20 cellular contexts compared by ENCODE assay signal in genomic region chr1:21007876-21008275, GRCh38.
"Had no signal": no experiment of that assay in that cellular context is flagged by ENCODE, and none has a peak within 500 bp of the region (broad histone marks: within the 10 kb centered on the region; RNA-seq: fewer than 3 reads in every experiment).

No MANE protein-coding gene starts in this region.

- ATAC-seq: effector memory CD8-positive, alpha-beta T cell; gastroesophageal sphincter; left cardiac atrium; left ventricle myocardium superior; mucosa of descending colon; naive thymus-derived CD8-positive, alpha-beta T cell; psoas muscle; right lobe of liver; stimulated activated effector memory CD8-positive, alpha-beta T cell treated with anti-CD3 and anti-CD28 coated beads, Interleukin-12 subunit alpha, Interleukin-12 subunit beta, amount 100 ng/mL, for 72 hours; stimulated activated naive CD8-positive, alpha-beta T cell treated with anti-CD3 and anti-CD28 coated beads, Interleukin-15, Interleukin-2, amounts not matched to agents 100 U/mL and 50 U/mL, for 24 hours had no signal

- H3K4me3 Mint-ChIP-seq: dendritic cell treated with granulocyte-macrophage colony-stimulating factor and Interleukin-4, amounts not matched to agents 40 ng/mL and 50 ng/mL, for 4 days; effector memory CD8-positive, alpha-beta T cell; naive thymus-derived CD8-positive, alpha-beta T cell; stimulated activated effector memory CD8-positive, alpha-beta T cell treated with anti-CD3 and anti-CD28 coated beads, Interleukin-12 subunit alpha, Interleukin-12 subunit beta, amount 100 ng/mL, for 72 hours had no signal

- FAIRE-seq: kidney had no signal

- DNase-seq: effector memory CD8-positive, alpha-beta T cell; esophagus squamous epithelium; foreskin fibroblast; glutamatergic neuron; kidney; left cardiac atrium; left ventricle myocardium superior; mucosa of descending colon; naive thymus-derived CD8-positive, alpha-beta T cell; psoas muscle; retina; right lobe of liver; stimulated activated CD4-positive, alpha-beta T cell treated with anti-CD3 and anti-CD28 coated beads, Interleukin-4, amount 100 ng/mL, for 1 hour; stimulated activated CD8-positive, alpha-beta memory T cell treated with anti-CD3 and anti-CD28 coated beads, Interleukin-4, amount 100 ng/mL, for 48 hours; stimulated activated naive CD8-positive, alpha-beta T cell treated with anti-CD3 and anti-CD28 coated beads, Interleukin-15, Interleukin-2, amounts not matched to agents 100 U/mL and 50 U/mL, for 24 hours; tibial artery; uterus had no signal

- H3K36me3 Mint-ChIP-seq: naive thymus-derived CD8-positive, alpha-beta T cell; stimulated activated effector memory CD8-positive, alpha-beta T cell treated with anti-CD3 and anti-CD28 coated beads, Interleukin-12 subunit alpha, Interleukin-12 subunit beta, amount 100 ng/mL, for 72 hours had no signal

- H3K27me3 Mint-ChIP-seq: dendritic cell treated with granulocyte-macrophage colony-stimulating factor and Interleukin-4, amounts not matched to agents 40 ng/mL and 50 ng/mL, for 4 days; effector memory CD8-positive, alpha-beta T cell; naive thymus-derived CD8-positive, alpha-beta T cell had no signal

- H3K4me1 Mint-ChIP-seq: stimulated activated effector memory CD8-positive, alpha-beta T cell treated with anti-CD3 and anti-CD28 coated beads, Interleukin-12 subunit alpha, Interleukin-12 subunit beta, amount 100 ng/mL, for 72 hours had no signal

- H3K27ac Mint-ChIP-seq: dendritic cell treated with granulocyte-macrophage colony-stimulating factor and Interleukin-4, amounts not matched to agents 40 ng/mL and 50 ng/mL, for 4 days; effector memory CD8-positive, alpha-beta T cell; naive thymus-derived CD8-positive, alpha-beta T cell; stimulated activated effector memory CD8-positive, alpha-beta T cell treated with anti-CD3 and anti-CD28 coated beads, Interleukin-12 subunit alpha, Interleukin-12 subunit beta, amount 100 ng/mL, for 72 hours had no signal

- H3K9me3 Mint-ChIP-seq: dendritic cell treated with granulocyte-macrophage colony-stimulating factor and Interleukin-4, amounts not matched to agents 40 ng/mL and 50 ng/mL, for 4 days; effector memory CD8-positive, alpha-beta T cell; naive thymus-derived CD8-positive, alpha-beta T cell; stimulated activated effector memory CD8-positive, alpha-beta T cell treated with anti-CD3 and anti-CD28 coated beads, Interleukin-12 subunit alpha, Interleukin-12 subunit beta, amount 100 ng/mL, for 72 hours had no signal
